ENCODE assay signal across 18 cellular contexts in the genomic region with DNA sequence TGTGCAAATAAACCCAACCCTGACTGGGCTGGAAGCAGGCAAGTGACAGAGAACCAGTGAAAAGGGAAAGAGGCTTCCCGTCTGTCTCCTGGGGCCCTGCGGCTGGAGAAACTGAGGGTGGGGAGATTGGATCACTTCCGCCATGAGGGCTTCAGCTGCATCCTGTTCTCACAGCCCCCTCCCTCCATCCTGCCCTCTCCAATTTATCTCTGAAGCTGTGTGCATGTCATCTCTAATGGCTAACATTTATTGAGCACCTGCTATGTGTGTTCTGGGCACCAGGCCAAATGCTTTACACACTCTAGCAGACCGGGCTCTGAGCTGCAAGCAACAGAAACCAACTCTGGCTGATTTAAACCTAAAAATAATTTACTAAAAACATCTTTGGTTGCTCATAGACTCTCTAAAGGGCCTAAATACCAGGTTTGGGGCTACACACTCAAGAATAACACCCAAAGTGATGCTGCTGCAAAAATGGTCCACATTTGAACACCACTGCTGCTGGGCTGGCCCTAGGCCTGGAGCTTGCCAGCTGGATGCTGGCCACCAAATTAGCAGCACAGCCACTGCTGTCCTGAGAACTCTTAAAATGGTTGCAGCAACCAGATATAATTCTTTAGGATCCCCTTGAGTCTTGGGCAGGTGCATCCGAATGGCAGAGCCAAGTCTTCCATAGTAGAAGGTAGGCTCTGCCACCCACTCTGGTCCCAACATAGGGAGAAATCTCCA.
DNase-seq lines count a peak whose midpoint lies in the region; ATAC-seq lines count a peak whose summit lies in the region.
"Had no signal": no experiment of that assay in that cellular context is flagged by ENCODE, and none has a peak within 500 bp of the region (broad histone marks: within the 10 kb centered on the region; RNA-seq: fewer than 3 reads in every experiment).

No MANE protein-coding gene starts in this region.

- no peak overlapping the region for H2AFZ ChIP-seq in Karpas-422 (ENCODE audit: low read length)

- no peaks in the 10 kb centered on the region for H3K9me3 ChIP-seq in Karpas-422 (ENCODE audit: low read length)
- H3K9me3 ChIP-seq: A549 had no signal

- no peaks in the 10 kb centered on the region for H3K27me3 ChIP-seq in Karpas-422 (ENCODE audit: low read length)

- peaks cover 100% of the 10 kb centered on the region for H3K4me1 ChIP-seq in Karpas-422 (ENCODE audit: low read length)

- DNase-seq in NCI-H1436 (lab: John Stamatoyannopoulos, UW) (peak; percentile 13), NCI-H1436 treated with DMSO at 0.1 percent for 48 hours (lab: John Stamatoyannopoulos, UW) (no peak), Karpas-422 (peak; percentile 95), NCI-H510A treated with DMSO at 0.1 percent for 48 hours (lab: John Stamatoyannopoulos, UW) (peak; percentile 54), dermis microvascular lymphatic vessel endothelial cell (ENCODE audit: low read depth in 2 of 2) (peak; percentile 14 to 36), HuH-7 (ENCODE audit: low spot score) (no peak)
- DNase-seq: activated effector memory CD4-positive, alpha-beta T cell treated with Interleukin-2 at 50 U/mL for 16 hours; CD8-positive, alpha-beta T cell; cortex of kidney; glutamatergic neuron; midbrain; NCI-H1048; stimulated activated CD4-positive, alpha-beta T cell treated with anti-CD3 and anti-CD28 coated beads, Interleukin-4, amount 100 ng/mL, for 1 hour had no signal

- H3K79me2 ChIP-seq in Karpas-422 (ENCODE audit: low read length) = no peaks in the 10 kb centered on the region

- ATAC-seq in GM18868 (IDR thresholded peaks at IDR 0.05; ENCODE audit: unreplicated experiment) (no peak), HG03342 (IDR thresholded peaks at IDR 0.05; ENCODE audit: unreplicated experiment) (no peak)
- ATAC-seq: A549; CD8-positive, alpha-beta T cell; esophagus mucosa; HepG2 had no signal

- H3K4me3 ChIP-seq in Karpas-422 (ENCODE audit: low read length) = peak overlapping the region; percentile 18; the same call in 1 of the 2 replicates
- H3K4me3 ChIP-seq: A549 had no signal

- no peaks in the 10 kb centered on the region for H3K9me2 ChIP-seq in Karpas-422 (replicated peaks; ENCODE audit: insufficient read depth, low read length)

- peak overlapping the region; percentile 64 for H3K9ac ChIP-seq in Karpas-422 (ENCODE audit: low read length)

- H3K4me2 ChIP-seq in Karpas-422 (ENCODE audit: low read depth, low read length, poor library complexity, severe bottlenecking) = peak overlapping the region; percentile 53
- H3K4me2 ChIP-seq: A549 had no signal

- H4K20me1 ChIP-seq in Karpas-422 (ENCODE audit: insufficient read depth, low read depth, low read length) = no peaks in the 10 kb centered on the region

- peak overlapping the region; percentile 99 for H3K27ac ChIP-seq in Karpas-422 (ENCODE audit: low read length)
- H3K27ac ChIP-seq: A549 had no signal

- no peaks in the 10 kb centered on the region for H3K36me3 ChIP-seq in Karpas-422 (ENCODE audit: insufficient read depth, low read length)

Comparison
In these comparisons a context has a peak if more than half of its experiments do, and no peak if none do; other contexts are left out.
1. DNase-seq: peak in NCI-H1436 (single experiment), Karpas-422 (single experiment), NCI-H510A treated with DMSO at 0.1 percent for 48 hours (single experiment) and dermis microvascular lymphatic vessel endothelial cell (2 of 2); none in NCI-H1436 treated with DMSO at 0.1 percent for 48 hours (single experiment) and HuH-7 (single experiment).